ENCODE assay signal across 10 cellular contexts in genomic region chr11:68506908-68507307, GRCh38. TPM values are rescaled to one million over a fixed set of nuclear protein-coding genes. Genes with fewer than 3 reads are reported as not detected.
DNase-seq lines count a peak whose midpoint lies in the region; ATAC-seq and TF ChIP-seq lines count a peak whose summit lies in the region.
"Had no signal": no experiment of that assay in that cellular context is flagged by ENCODE, and none has a peak within 500 bp of the region (broad histone marks: within the 10 kb centered on the region; RNA-seq: fewer than 3 reads in every experiment).

No MANE protein-coding gene starts in this region.

- DNase-seq in BE2C = no peak
- peak; percentile 18 for DNase-seq in ELR (ENCODE audit: low read depth)
- DNase-seq in NCI-H1436 treated with DMSO at 0.1 percent for 48 hours (lab: John Stamatoyannopoulos, UW) = peak; percentile 11
- DNase-seq in epithelial cell of esophagus (ENCODE audit: low read depth) = peak; percentile 13
- no peak for DNase-seq in MV-4-11 (lab: John Stamatoyannopoulos, UW)
- DNase-seq in GM19240 (ENCODE audit: insufficient read length, low spot score) = no peak
- DNase-seq: islet precursor cell, Right ventricle myocardium superior had no signal

- H3K36me3 ChIP-seq in BE2C = peaks cover 15% of the 10 kb centered on the region

- peaks cover 22% of the 10 kb centered on the region for H3K4me1 ChIP-seq in BE2C

- no peaks in the 10 kb centered on the region for H3K27me3 ChIP-seq in BE2C

- TF ChIP-seq CTCF in BE2C (IDR thresholded peaks at IDR 0.05; ENCODE audit: low read depth, low read length) (peak; percentile 10; the same call in 1 of the 2 replicates), epithelial cell of esophagus (IDR thresholded peaks at IDR 0.05; ENCODE audit: insufficient read depth, low read depth, low read length, missing control alignments) (peak; percentile 24)

- ATAC-seq in HG03521 (IDR thresholded peaks at IDR 0.05; ENCODE audit: unreplicated experiment) (no peak), GM18861 (IDR thresholded peaks at IDR 0.05; ENCODE audit: unreplicated experiment) (no peak)

- H3K4me3 ChIP-seq in BE2C (ENCODE audit: low read depth, low read length) (no peak overlapping the region), epithelial cell of esophagus (ENCODE audit: low read length) (no peak overlapping the region)

- H3K9me3 ChIP-seq in BE2C = no peaks in the 10 kb centered on the region

RNA-seq across cellular contexts. Expression of gene PPP6R3, which starts 46.4 kb away (rescaled TPM):
- polyA plus RNA-seq in BE2C (2012; ENCODE audit: insufficient read depth, insufficient read length, low read depth) = 107 TPM

Comparison
In these comparisons a context has a peak if more than half of its experiments do, and no peak if none do; other contexts are left out.
1. DNase-seq: peak in ELR (single experiment), NCI-H1436 treated with DMSO at 0.1 percent for 48 hours (single experiment) and epithelial cell of esophagus (single experiment); none in BE2C (single experiment), MV-4-11 (single experiment) and GM19240 (single experiment).